ENCODE assay signal across 25 cellular contexts in genomic region chr13:108033800-108034707, GRCh38.
A peak's percentile ranks its signal among the peaks of the same experiment; 100 is the strongest.
DNase-seq lines count a peak whose midpoint lies in the region; ATAC-seq, FAIRE-seq and TF ChIP-seq lines count a peak whose summit lies in the region.
"Had no signal": no experiment of that assay in that cellular context is flagged by ENCODE, and none has a peak within 500 bp of the region (broad histone marks: within the 10 kb centered on the region; RNA-seq: fewer than 3 reads in every experiment).

No MANE protein-coding gene starts in this region.

- no peaks in the 10 kb centered on the region for H3K4me1 ChIP-seq in K562 (replicated peaks in 1 of 2; ENCODE audit: control insufficient read depth in 2 of 2, insufficient read depth in 2 of 2, low read length in 2 of 2)
- H3K4me1 ChIP-seq: Peyer's patch, SJSA1, upper lobe of left lung had no signal

- in situ Hi-C loops in Caki2 (cut with HindIII; ENCODE audit: low pct_unique_long_range_greater_than_20kb, low sequenced_read_pairs) = no loop called here
- in situ Hi-C loops in K562 (cut with MboI) = loop anchor here (10.0 kb wide), 1 partner anchor 779 kb away; no protein-coding TSS in a partner anchor

- ATAC-seq in HG03196 (IDR thresholded peaks at IDR 0.05; ENCODE audit: unreplicated experiment) (peak; percentile 46), K562 (no peak), GM18502 (IDR thresholded peaks at IDR 0.05; ENCODE audit: poor library complexity, unreplicated experiment) (no peak), GM19035 (IDR thresholded peaks at IDR 0.05; ENCODE audit: unreplicated experiment) (no peak)
- ATAC-seq: activated T-cell treated with anti-CD3 and anti-CD28 coated beads, Interleukin-2, amount 50 U/mL, for 4 hours had no signal

- no peaks in the 10 kb centered on the region for H3K36me3 ChIP-seq in K562 (ENCODE audit: control insufficient read depth, insufficient read depth, low read length)
- H3K36me3 ChIP-seq: Peyer's patch, SJSA1, upper lobe of left lung had no signal

- BruUV-seq in K562 (replicated peaks; lab: Mats Ljungman, UMichigan) = no TSS peak

- H2AFZ ChIP-seq in K562 (ENCODE audit: low read depth, low read length) = no peak overlapping the region

- no peak for FAIRE-seq in K562 (lab: Jason Lieb, UNC)
- FAIRE-seq: frontal cortex, GM18507 had no signal

- no peak overlapping the region for H3K4me2 ChIP-seq in K562 (ENCODE audit: insufficient read depth, low read length)

- H3K4me3 ChIP-seq in K562 (no peak overlapping the region), foreskin fibroblast (ENCODE audit: low read depth in 1 of 2, low read length in 2 of 2) (no peak overlapping the region)
- H3K4me3 ChIP-seq: dorsolateral prefrontal cortex, Peyer's patch, SJSA1, upper lobe of left lung had no signal

- TF ChIP-seq CTCF in K562 (IDR thresholded peaks at IDR 0.05 in 2 of 3, conservative IDR thresholded peaks at IDR 0.05 in 1 of 3; ENCODE audit: insufficient read depth in 2 of 3, low read depth in 1 of 3, low read length in 3 of 3) = no peak
- TF ChIP-seq CTCF in foreskin fibroblast (IDR thresholded peaks at IDR 0.05; ENCODE audit: low read depth, low read length) = no peak

- 0% methylated on average over 3 of the region's 3 CpGs for WGBS in K562 (ENCODE audit: insufficient coverage, low coverage, missing lambda C conversion rate)

- peak; percentile 28 for DNase-seq in Caki2 (ENCODE audit: low read depth)
- DNase-seq in K562 (ENCODE audit: extremely low read depth in 1 of 4, low spot score in 3 of 4) = no peak
- peak; percentile 39 for DNase-seq in kidney glomerular epithelial cell (lab: John Stamatoyannopoulos, UW)
- no peak for DNase-seq in NCI-H2227 (lab: John Stamatoyannopoulos, UW; ENCODE audit: unreplicated experiment)
- DNase-seq in foreskin fibroblast = no peak
- DNase-seq: activated CD4-positive, alpha-beta T cell treated with anti-CD3 and anti-CD28 coated beads for 4 hours; activated naive CD4-positive, alpha-beta T cell; activated T-cell treated with anti-CD3 and anti-CD28 coated beads, Interleukin-2, amount 50 U/mL, for 4 hours; amygdala; caudate nucleus; dorsolateral prefrontal cortex; H9; NCI-H1105; NCI-H2029 treated with DMSO at 0.1 percent for 48 hours; NCI-H510A; NK-92 treated with Interleukin-12 subunit alpha and Interleukin-12 subunit beta, amount 100 ng/mL, for 24 hours; Peyer's patch; stimulated activated CD4-positive, alpha-beta T cell treated with anti-CD3 and anti-CD28 coated beads, Interleukin-12 subunit alpha, Interleukin-12 subunit beta, amount 100 ng/mL, for 4 hours; upper lobe of left lung had no signal

- intact Hi-C loops in K562 (cut with micrococcal nuclease) = no loop called here

- no peak for TF ChIP-seq EP300 in K562 (IDR thresholded peaks at IDR 0.05; ENCODE audit: low read length)

- no peaks in the 10 kb centered on the region for H3K79me2 ChIP-seq in K562 (ENCODE audit: control insufficient read depth, insufficient read depth, low read length)

- H3K9me1 ChIP-seq in K562 (ENCODE audit: control insufficient read depth, insufficient read depth, low read length) = no peaks in the 10 kb centered on the region

- H3K9ac ChIP-seq in K562 (ENCODE audit: insufficient read depth in 1 of 2, low read depth in 2 of 2, low read length in 2 of 2) = no peak overlapping the region

- TF ChIP-seq RAD21 in K562 (CRISPR knock-in tag; conservative IDR thresholded peaks at IDR 0.05 in 1 of 2, IDR thresholded peaks at IDR 0.05 in 1 of 2) = no peak

- H4K20me1 ChIP-seq in K562 (replicated peaks; ENCODE audit: control insufficient read depth, insufficient read depth, low read length) = no peaks in the 10 kb centered on the region

- no peak for TF ChIP-seq POLR2A in K562 (conservative IDR thresholded peaks at IDR 0.05)

- H3K9me3 ChIP-seq in K562 (replicated peaks; ENCODE audit: control insufficient read depth, insufficient read depth, low read depth, low read length) = no peaks in the 10 kb centered on the region
- H3K9me3 ChIP-seq: Peyer's patch, upper lobe of left lung had no signal

- H3K27ac ChIP-seq in K562 (ENCODE audit: extremely low read depth, low read depth, low read length) = no peak overlapping the region
- H3K27ac ChIP-seq: dorsolateral prefrontal cortex, Peyer's patch, SJSA1, upper lobe of left lung had no signal

- CTCF ChIA-PET in K562 (lab: Yijun Ruan, JAX; ENCODE audit: low intra/inter-chr PET ratio) = no interaction called here

- POLR2A ChIA-PET in K562 (lab: Yijun Ruan, JAX) = no interaction called here

- H3K27me3 ChIP-seq in K562 (ENCODE audit: control insufficient read depth in 2 of 2, insufficient read depth in 2 of 2, low read length in 2 of 2) = no peaks in the 10 kb centered on the region
- H3K27me3 ChIP-seq: Peyer's patch, upper lobe of left lung had no signal

TF ChIP-seq in K562, 482 proteins besides CTCF, POLR2A, EP300 and RAD21:
- TF ChIP-seq FOXJ2 (tag; IDR thresholded peaks at IDR 0.05) (peak; percentile 49; the same call in 1 of the 2 replicates), EZH2 (IDR thresholded peaks at IDR 0.05; ENCODE audit: borderline replicate concordance, low read depth, low read length) (no peak), ARNT (IDR thresholded peaks at IDR 0.05) (no peak)

Comparison
In these comparisons a context has a peak if more than half of its experiments do, and no peak if none do; other contexts are left out.
1. DNase-seq: peak in Caki2 (single experiment) and kidney glomerular epithelial cell (single experiment); none in K562 (0 of 4), NCI-H2227 (single experiment) and foreskin fibroblast (0 of 2).